18 cellular contexts compared by ENCODE assay signal in genomic region chr1:113459279-113459678, GRCh38.
DNase-seq lines count a peak whose midpoint lies in the region; ATAC-seq, FAIRE-seq and TF ChIP-seq lines count a peak whose summit lies in the region.
"Had no signal": no experiment of that assay in that cellular context is flagged by ENCODE, and none has a peak within 500 bp of the region (broad histone marks: within the 10 kb centered on the region; RNA-seq: fewer than 3 reads in every experiment).

No MANE protein-coding gene starts in this region.

- no peaks in the 10 kb centered on the region for H3K36me3 ChIP-seq in suprapubic skin
- no peaks in the 10 kb centered on the region for H3K36me3 ChIP-seq in esophagus squamous epithelium
- H3K36me3 ChIP-seq in heart right ventricle: no peaks in the 10 kb centered on the region
- no peaks in the 10 kb centered on the region for H3K36me3 ChIP-seq in pancreas

- DNase-seq in LHCN-M2 (ENCODE audit: low read depth) (peak; percentile 54), cardiac fibroblast (ENCODE audit: low read depth in 2 of 2) (peak; percentile 38 to 69), fibroblast of the conjunctiva (ENCODE audit: low read depth) (peak; percentile 6), suprapubic skin (ENCODE audit: low spot score in 2 of 2) (no peak), esophagus squamous epithelium (lab: John Stamatoyannopoulos, UW) (no peak), heart right ventricle (no peak), pancreas (no peak)
- DNase-seq: CD4-positive, CD25-positive, alpha-beta regulatory T cell; DMS53; KBM-7; NCI-H1436; NCI-H2081 treated with DMSO at 0.1 percent for 48 hours; NCI-H510A treated with DMSO at 0.1 percent for 48 hours; PC-9 had no signal

- TF ChIP-seq EP300 in suprapubic skin (IDR thresholded peaks at IDR 0.05): no peak

- H3K9me3 ChIP-seq in suprapubic skin: peaks cover 2% of the 10 kb centered on the region
- H3K9me3 ChIP-seq in esophagus squamous epithelium: no peaks in the 10 kb centered on the region
- H3K9me3 ChIP-seq in heart right ventricle: peaks cover 0 to 20% (median 0%) of the 10 kb centered on the region in 11 donors
- no peaks in the 10 kb centered on the region for H3K9me3 ChIP-seq in pancreas

- TF ChIP-seq POLR2A in suprapubic skin (IDR thresholded peaks at IDR 0.05): no peak
- no peak for TF ChIP-seq POLR2A in esophagus squamous epithelium (IDR thresholded peaks at IDR 0.05)

- no peak for TF ChIP-seq CTCF in cardiac fibroblast (IDR thresholded peaks at IDR 0.05; ENCODE audit: low read depth, low read length)
- no peak for TF ChIP-seq CTCF in suprapubic skin (IDR thresholded peaks at IDR 0.05)
- no peak for TF ChIP-seq CTCF in esophagus squamous epithelium (IDR thresholded peaks at IDR 0.05)
- no peak for TF ChIP-seq CTCF in heart right ventricle (IDR thresholded peaks at IDR 0.05)
- TF ChIP-seq CTCF in pancreas (IDR thresholded peaks at IDR 0.05): no peak

- intact Hi-C loops in esophagus squamous epithelium (cut with DNase I): no loop called here
- intact Hi-C loops in heart right ventricle (cut with DNase I): loop anchor here in 2 of 10 donors (10.0 kb wide), 2 partner anchors 314 to 324 kb away; no protein-coding TSS in a partner anchor
- intact Hi-C loops in pancreas (cut with DNase I): no loop called here

- no peak for FAIRE-seq in pancreas (lab: Jason Lieb, UNC)

- H3K4me3 ChIP-seq in cardiac fibroblast (replicated peaks in 1 of 2; ENCODE audit: low read depth in 2 of 2, low read length in 2 of 2) (no peak overlapping the region), suprapubic skin (no peak overlapping the region), esophagus squamous epithelium (no peak overlapping the region), heart right ventricle (no peak overlapping the region), pancreas (no peak overlapping the region)
- H3K4me3 ChIP-seq: PC-9, SK-N-MC had no signal

- H3K27ac ChIP-seq in suprapubic skin: peak overlapping the region; percentile 45
- no peak overlapping the region for H3K27ac ChIP-seq in esophagus squamous epithelium
- no peak overlapping the region for H3K27ac ChIP-seq in heart right ventricle
- H3K27ac ChIP-seq in pancreas: no peak overlapping the region
- H3K27ac ChIP-seq: HL-60, PC-9, SK-N-MC had no signal

- H3K4me1 ChIP-seq in suprapubic skin: peaks cover 19% of the 10 kb centered on the region
- H3K4me1 ChIP-seq in esophagus squamous epithelium: peaks cover 0 to 37% (median 5%) of the 10 kb centered on the region in 3 donors
- H3K4me1 ChIP-seq in heart right ventricle: peaks cover 0 to 19% (median 0%) of the 10 kb centered on the region in 9 donors
- H3K4me1 ChIP-seq in pancreas: peaks cover 6 to 22% (median 13%) of the 10 kb centered on the region in 3 donors

- ATAC-seq in heart right ventricle (no peak), pancreas (no peak)
- ATAC-seq: HCT116, Right ventricle myocardium inferior had no signal

- H3K27me3 ChIP-seq in suprapubic skin: no peaks in the 10 kb centered on the region
- no peaks in the 10 kb centered on the region for H3K27me3 ChIP-seq in esophagus squamous epithelium
- no peaks in the 10 kb centered on the region for H3K27me3 ChIP-seq in heart right ventricle
- H3K27me3 ChIP-seq in pancreas: no peaks in the 10 kb centered on the region

Comparison
In these comparisons a context has a peak if more than half of its experiments do, and no peak if none do; other contexts are left out.
1. DNase-seq: peak in LHCN-M2 (single experiment), cardiac fibroblast (2 of 2) and fibroblast of the conjunctiva (single experiment); none in suprapubic skin (0 of 2), esophagus squamous epithelium (single experiment), heart right ventricle (0 of 2) and pancreas (0 of 6).